8 cellular contexts compared by ENCODE assay signal in the genomic region with DNA sequence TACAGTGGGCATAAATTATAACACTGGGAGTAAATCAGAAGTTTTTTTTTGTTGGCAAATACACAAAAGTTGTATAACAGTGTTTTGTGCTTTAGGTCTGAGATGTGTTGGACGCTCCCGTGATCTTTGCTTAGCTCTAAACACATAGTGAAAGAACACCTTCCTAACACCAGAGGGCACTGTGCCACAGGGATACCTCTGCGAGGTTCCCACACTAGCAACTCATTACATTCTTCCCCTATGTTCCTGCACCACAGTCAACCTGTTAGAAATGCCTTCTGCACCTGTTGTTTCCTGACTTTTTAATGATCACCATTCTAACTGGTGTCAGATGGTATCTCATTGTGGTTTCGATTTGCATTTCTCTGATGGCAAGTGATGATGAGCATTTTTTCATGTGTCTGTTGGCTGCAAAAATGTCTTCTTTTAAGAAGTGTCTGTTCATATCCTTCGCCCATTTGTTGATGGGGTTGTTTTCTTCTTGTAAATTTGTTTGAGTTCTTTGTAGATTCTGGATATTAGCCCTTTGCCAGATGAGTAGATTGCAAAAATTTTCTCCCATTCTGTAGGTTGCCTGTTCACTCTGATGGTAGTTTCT. TPM values are rescaled to one million over a fixed set of nuclear protein-coding genes. Genes with fewer than 3 reads are reported as not detected.
DNase-seq lines count a peak whose midpoint lies in the region; ATAC-seq and TF ChIP-seq lines count a peak whose summit lies in the region.
"Not testable (repeated sequence)": the region's sequence is repeated elsewhere in the genome, so short reads cannot be mapped to it uniquely, and the experiment has no call there.

No MANE protein-coding gene starts in this region.

- DNase-seq in CD1c-positive myeloid dendritic cell (ENCODE audit: extremely low spot score): peak; percentile 80
- DNase-seq in NCI-H2227 treated with DMSO at 0.1 percent for 48 hours (lab: John Stamatoyannopoulos, UW): peak; percentile 71
- DNase-seq in MCF 10A (ENCODE audit: unreplicated experiment): peak; percentile 80
- DNase-seq in inferior parietal cortex (ENCODE audit: extremely low spot score): peak; percentile 88
- peak; percentile 16 to 60 for DNase-seq in stimulated activated CD4-positive, alpha-beta T cell treated with anti-CD3 and anti-CD28 coated beads, Interleukin-1b, Interleukin-23, amount 100 ng/mL, for 4 hours (ENCODE audit: low read depth in 2 of 2)

- POLR2A ChIA-PET in MCF 10A (lab: Yijun Ruan, JAX): interaction anchor here (0.9 kb wide), 1 partner anchor 499 kb away, joined by 6 read pairs; no protein-coding TSS in a partner anchor

- CTCF ChIA-PET in MCF 10A (lab: Yijun Ruan, JAX): interaction anchor here (0.7 to 4.1 kb wide), 8 partner anchors 10 to 534 kb away, joined by 3 to 72 read pairs (median 6); a partner anchor contains a TSS

- H3K4me3 Mint-ChIP-seq in MCF 10A (ENCODE audit: unreplicated experiment): not testable (repeated sequence)

- ATAC-seq in GM19328 (IDR thresholded peaks at IDR 0.05; ENCODE audit: unreplicated experiment) (peak; percentile 51), HG03342 (IDR thresholded peaks at IDR 0.05; ENCODE audit: unreplicated experiment) (peak; percentile 52)

- peak; percentile 53 for TF ChIP-seq CTCF in WI38 (IDR thresholded peaks at IDR 0.05; ENCODE audit: low read depth, low read length)
- TF ChIP-seq CTCF in MCF 10A (IDR thresholded peaks at IDR 0.05; ENCODE audit: unreplicated experiment): peak; percentile 60

- not testable (repeated sequence) for H3K4me3 ChIP-seq in WI38 (ENCODE audit: low read depth, low read length)

- intact Hi-C loops in MCF 10A (cut with micrococcal nuclease): loop anchor here (1.0 to 5.0 kb wide), 3 partner anchors 498 to 1031 kb away; no protein-coding TSS in a partner anchor

- not testable (repeated sequence) for H3K9me3 Mint-ChIP-seq in MCF 10A (ENCODE audit: unreplicated experiment)

- BruUV-seq in MCF 10A (replicated peaks; lab: Mats Ljungman, UMichigan): not testable (repeated sequence)

- H3K27me3 Mint-ChIP-seq in MCF 10A (ENCODE audit: insufficient read depth, unreplicated experiment): not testable (repeated sequence)

- not testable (repeated sequence) for H3K36me3 Mint-ChIP-seq in MCF 10A (ENCODE audit: insufficient read depth, unreplicated experiment)

- H3K27ac Mint-ChIP-seq in MCF 10A (ENCODE audit: low read depth, unreplicated experiment): not testable (repeated sequence)

- H3K4me1 Mint-ChIP-seq in MCF 10A (ENCODE audit: insufficient read depth, unreplicated experiment): not testable (repeated sequence)

RNA-seq across cellular contexts. Expression of a gene that starts 4.8 kb away (rescaled TPM):
- total RNA-seq in MCF 10A (2022): 386 and 469 TPM in 2 replicates

Comparison
In these comparisons a context has a peak if more than half of its experiments do, and no peak if none do; other contexts are left out.
1. DNase-seq: peak in every context shown above with its lines; median percentile 88 in inferior parietal cortex; 80 in CD1c-positive myeloid dendritic cell; 80 in MCF 10A; 71 in NCI-H2227 treated with DMSO at 0.1 percent for 48 hours; 38 in stimulated activated CD4-positive, alpha-beta T cell treated with anti-CD3 and anti-CD28 coated beads, Interleukin-1b, Interleukin-23, amount 100 ng/mL, for 4 hours.